In the genomic region with DNA sequence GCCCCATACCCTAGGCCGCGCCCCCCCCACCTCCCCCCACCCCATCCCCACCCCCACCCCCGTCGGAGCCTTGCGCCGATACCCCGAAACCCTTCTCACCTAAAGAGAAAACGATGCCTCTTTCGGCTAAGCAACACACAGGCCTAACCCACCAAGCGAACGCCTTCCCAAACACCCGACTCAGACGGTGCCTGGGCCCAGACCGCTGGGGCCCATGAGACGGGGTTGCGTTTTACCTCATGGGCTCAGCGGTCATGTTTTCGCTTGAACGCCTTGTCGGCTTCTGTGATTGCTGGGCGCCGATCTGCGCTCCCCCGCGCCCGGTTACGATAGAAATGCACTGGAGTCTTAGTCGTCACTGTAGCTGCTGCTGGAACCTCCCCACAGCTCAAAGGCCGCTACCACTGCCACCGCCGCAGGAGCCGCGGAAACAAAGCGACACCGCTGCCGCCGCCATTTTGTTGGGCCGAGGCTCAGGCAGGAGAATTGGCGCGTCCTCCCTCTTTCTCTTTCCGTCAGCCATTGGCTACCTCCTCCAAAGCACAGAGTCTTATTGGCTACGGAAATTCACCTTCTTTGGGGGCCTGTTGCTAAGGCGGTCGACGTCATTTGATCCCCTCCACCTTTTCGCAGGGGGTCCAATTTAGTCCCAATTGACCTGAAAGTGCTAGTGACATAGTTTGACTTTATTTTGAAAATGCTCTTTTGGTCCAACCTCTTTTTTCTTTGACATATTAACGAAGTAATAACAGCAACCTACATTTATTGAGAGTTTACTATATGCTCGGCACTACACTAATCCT, we compare ENCODE assay signal across 8 cellular contexts. TPM values are rescaled to one million over a fixed set of nuclear protein-coding genes. Genes with fewer than 3 reads are reported as not detected.
DNase-seq lines count a peak whose midpoint lies in the region; ATAC-seq and TF ChIP-seq lines count a peak whose summit lies in the region.

Gene ATRX (minus strand): TSS at position 471 of the 803 bp plus-strand sequence. CDS start 215 bp downstream, at position 256.

- H3K9ac ChIP-seq in NT2/D1 (ENCODE audit: insufficient read length, low read depth) = peak within 1 kb of the TSS; percentile 99

- peaks cover 8% of the 10 kb centered on the region for H3K36me3 Mint-ChIP-seq in CD8-positive, alpha-beta T cell
- H3K36me3 Mint-ChIP-seq in endothelial cell (ENCODE audit: low read depth, unreplicated experiment) = peaks cover 4% of the 10 kb centered on the region
- H3K36me3 Mint-ChIP-seq in mesothelial cell of epicardium = no peaks in the 10 kb centered on the region

- H3K27ac ChIP-seq in CD8-positive, alpha-beta T cell (ENCODE audit: low read depth, low read length) = peak within 1 kb of the TSS; percentile 92

- peak within 1 kb of the TSS; percentile 100 for H3K4me3 Mint-ChIP-seq in CD8-positive, alpha-beta T cell
- peak within 1 kb of the TSS; percentile 99 for H3K4me3 Mint-ChIP-seq in endothelial cell (ENCODE audit: unreplicated experiment)
- H3K4me3 Mint-ChIP-seq in mesothelial cell of epicardium = peak within 1 kb of the TSS; percentile 99

- intact Hi-C loops in CD8-positive, alpha-beta T cell (cut with DNase I, micrococcal nuclease) = loop anchor here (1.0 to 10.0 kb wide), 5 partner anchors 91 to 316 kb away; partner anchors contain the start of genes MAGT1 (in 2 of the 2), PGK1 (in 2 of the 2) and ATP7A (in 1 of the 2)

- DNase-seq in CD8-positive, alpha-beta T cell = peak; percentile 55 to 85 (median 71)
- DNase-seq in HT-29 (ENCODE audit: low spot score) (peak; percentile 78), NT2/D1 (ENCODE audit: low read depth, low spot score) (peak; percentile 71), endothelial cell (ENCODE audit: low spot score) (peak; percentile 57), mesothelial cell of epicardium (ENCODE audit: low spot score in 2 of 2, unreplicated experiment in 2 of 2) (peak; percentile 26 to 57)
- peak; percentile 31 for DNase-seq in activated CD8-positive, alpha-beta memory T cell treated with anti-CD3 and anti-CD28 coated beads, Interleukin-2, amount 50 U/mL, for 24 hours (ENCODE audit: extremely low read depth)
- peak; percentile 54 to 61 for DNase-seq in stimulated activated CD8-positive, alpha-beta memory T cell treated with anti-CD3 and anti-CD28 coated beads, Interleukin-15, amount 100 ng/mL, for 48 hours (ENCODE audit: low read depth in 2 of 2)

- no peaks in the 10 kb centered on the region for H3K9me3 Mint-ChIP-seq in CD8-positive, alpha-beta T cell
- H3K9me3 Mint-ChIP-seq in endothelial cell (ENCODE audit: unreplicated experiment) (no peaks in the 10 kb centered on the region), mesothelial cell of epicardium (peaks cover 11% of the 10 kb centered on the region)

- no peaks in the 10 kb centered on the region for H3K9me3 ChIP-seq in CD8-positive, alpha-beta T cell (ENCODE audit: low read length)
- H3K9me3 ChIP-seq in NT2/D1 (ENCODE audit: insufficient read depth, low read length) = no peaks in the 10 kb centered on the region

- H3K36me3 ChIP-seq in CD8-positive, alpha-beta T cell (ENCODE audit: insufficient read depth, low read length) = no peaks in the 10 kb centered on the region
- peaks cover 8% of the 10 kb centered on the region for H3K36me3 ChIP-seq in NT2/D1 (ENCODE audit: insufficient read depth, insufficient read length, low read length)

- H3K27me3 ChIP-seq in CD8-positive, alpha-beta T cell (ENCODE audit: insufficient read depth, low read length) = no peaks in the 10 kb centered on the region
- H3K27me3 ChIP-seq in NT2/D1 (ENCODE audit: insufficient read depth, insufficient read length) = no peaks in the 10 kb centered on the region

- peak; percentile 91 for ATAC-seq in CD8-positive, alpha-beta T cell
- peak; percentile 95 for ATAC-seq in GM19463 (IDR thresholded peaks at IDR 0.05; ENCODE audit: unreplicated experiment)

- peak within 1 kb of the TSS; percentile 100 for H3K27ac Mint-ChIP-seq in CD8-positive, alpha-beta T cell
- peak within 1 kb of the TSS; percentile 100 for H3K27ac Mint-ChIP-seq in endothelial cell (ENCODE audit: unreplicated experiment)
- H3K27ac Mint-ChIP-seq in mesothelial cell of epicardium = peak within 1 kb of the TSS; percentile 100

- peaks cover 36% of the 10 kb centered on the region for H3K4me1 Mint-ChIP-seq in CD8-positive, alpha-beta T cell (ENCODE audit: low read depth)
- peaks cover 2% of the 10 kb centered on the region for H3K4me1 Mint-ChIP-seq in endothelial cell (ENCODE audit: unreplicated experiment)
- H3K4me1 Mint-ChIP-seq in mesothelial cell of epicardium = peaks cover 12% of the 10 kb centered on the region

- H3K4me1 ChIP-seq in CD8-positive, alpha-beta T cell (ENCODE audit: insufficient read depth, low read length) = peaks cover 16% of the 10 kb centered on the region
- no peaks in the 10 kb centered on the region for H3K4me1 ChIP-seq in NT2/D1 (ENCODE audit: insufficient read depth, insufficient read length)

- TF ChIP-seq CTCF in CD8-positive, alpha-beta T cell (IDR thresholded peaks at IDR 0.05) = no peak
- TF ChIP-seq CTCF in endothelial cell (IDR thresholded peaks at IDR 0.05; ENCODE audit: unreplicated experiment) (no peak), mesothelial cell of epicardium (IDR thresholded peaks at IDR 0.05; ENCODE audit: unreplicated experiment) (no peak)

- H3K27me3 Mint-ChIP-seq in CD8-positive, alpha-beta T cell (ENCODE audit: low read depth) = no peaks in the 10 kb centered on the region
- H3K27me3 Mint-ChIP-seq in endothelial cell (ENCODE audit: unreplicated experiment) (peaks cover 2% of the 10 kb centered on the region), mesothelial cell of epicardium (ENCODE audit: low read depth) (no peaks in the 10 kb centered on the region)

- peak within 1 kb of the TSS; percentile 93 for H3K4me3 ChIP-seq in CD8-positive, alpha-beta T cell (ENCODE audit: low read depth, low read length)
- peak within 1 kb of the TSS; percentile 92 for H3K4me3 ChIP-seq in NT2/D1 (ENCODE audit: insufficient read length, low read depth)

- CTCF ChIA-PET in CD8-positive, alpha-beta T cell (lab: Charles Lee) = no interaction called here

- POLR2A ChIA-PET in CD8-positive, alpha-beta T cell (lab: Charles Lee) = interaction anchor here (1.0 kb wide), 1 partner anchor 110 kb away, joined by 3 read pairs; no protein-coding TSS in a partner anchor

RNA-seq across cellular contexts. Expression of gene ATRX, which starts in this region (rescaled TPM):
- total RNA-seq in CD8-positive, alpha-beta T cell = 10 to 100 TPM; 61.2 to 65.7 TPM
- 40.7 and 52.4 TPM in 2 replicates for total RNA-seq in HT-29 (2014; rRNA removed; shearing (Covaris generic))
- 112 TPM for total RNA-seq in endothelial cell (ENCODE audit: unreplicated experiment)
- total RNA-seq in mesothelial cell of epicardium = 165 to 170 TPM (median 168 TPM) in 3 replicates

Comparison
In these comparisons a context has a peak if more than half of its experiments do, and no peak if none do; other contexts are left out.
1. Peak in every context shown above with its lines: DNase-seq, ATAC-seq, H3K4me3 ChIP-seq and H3K27ac ChIP-seq.